Comparison of ENCODE assay signal across 8 cellular contexts in genomic region chr2:231960810-231961348, GRCh38. TPM values are rescaled to one million over a fixed set of nuclear protein-coding genes. Genes with fewer than 3 reads are reported as not detected.
DNase-seq lines count a peak whose midpoint lies in the region; ATAC-seq and TF ChIP-seq lines count a peak whose summit lies in the region.

No MANE protein-coding gene starts in this region.

- peak overlapping the region; percentile 97 for H3K4me3 ChIP-seq in GM12864 (ENCODE audit: low read depth, low read length)
- H3K4me3 ChIP-seq in Jurkat, Clone E6-1 (ENCODE audit: low read length), result peak overlapping the region; percentile 94
- H3K4me3 ChIP-seq in duodenal mucosa (ENCODE audit: low read depth in 1 of 2, low read length in 2 of 2), result peak overlapping the region; percentile 99 to 100

- H3K9me3 ChIP-seq in duodenal mucosa (ENCODE audit: control insufficient read depth in 1 of 2, low read length in 2 of 2), result no peaks in the 10 kb centered on the region

- no peaks in the 10 kb centered on the region for H3K27me3 ChIP-seq in duodenal mucosa (ENCODE audit: control insufficient read depth in 1 of 2, insufficient read depth in 2 of 2, low read length in 2 of 2)

- H3K27me3 Mint-ChIP-seq in neural crest cell (ENCODE audit: low read depth), result no peaks in the 10 kb centered on the region

- peak overlapping the region; percentile 95 for H3K4me3 Mint-ChIP-seq in neural crest cell

- peaks cover 5 to 11% of the 10 kb centered on the region in 2 donors for H3K4me1 ChIP-seq in duodenal mucosa (ENCODE audit: control insufficient read depth in 1 of 2, insufficient read depth in 2 of 2, low read length in 2 of 2)

- peaks cover 7% of the 10 kb centered on the region for H3K9me3 Mint-ChIP-seq in neural crest cell

- peak overlapping the region; percentile 94 for H3K27ac Mint-ChIP-seq in neural crest cell (ENCODE audit: unreplicated experiment)

- peak overlapping the region; percentile 80 to 86 for H3K9ac ChIP-seq in duodenal mucosa (ENCODE audit: low read depth in 1 of 2, low read length in 2 of 2)

- no peak for ATAC-seq in GM21381 (IDR thresholded peaks at IDR 0.05; ENCODE audit: unreplicated experiment)

- no peak for TF ChIP-seq CTCF in GM12864 (IDR thresholded peaks at IDR 0.05; ENCODE audit: low read depth, low read length, missing control alignments)
- TF ChIP-seq CTCF in neural crest cell (conservative IDR thresholded peaks at IDR 0.05), result no peak

- H3K27ac ChIP-seq in duodenal mucosa (ENCODE audit: low read depth, low read length), result no peak overlapping the region

- no peaks in the 10 kb centered on the region for H3K36me3 ChIP-seq in duodenal mucosa (ENCODE audit: control insufficient read depth in 1 of 2, insufficient read depth in 2 of 2, low read length in 2 of 2)

- H3K4me1 Mint-ChIP-seq in neural crest cell, result peaks cover 41% of the 10 kb centered on the region

- H3K36me3 Mint-ChIP-seq in neural crest cell (ENCODE audit: low read depth), result peaks cover 6% of the 10 kb centered on the region

- DNase-seq in GM12864 (ENCODE audit: low read depth), result no peak
- no peak for DNase-seq in Jurkat, Clone E6-1 (ENCODE audit: low read depth, low spot score)
- DNase-seq in neural crest cell (ENCODE audit: low read depth, low spot score), result no peak
- no peak for DNase-seq in stimulated activated CD4-positive, alpha-beta T cell treated with anti-CD3 and anti-CD28 coated beads, Interleukin-1b, Interleukin-23, amount 100 ng/mL, for 48 hours
- no peak for DNase-seq in GM03348 (ENCODE audit: low spot score)
- DNase-seq in islet precursor cell, result no peak

RNA-seq across cellular contexts. Expression of gene DIS3L2, which starts 0.6 kb away (rescaled TPM):
- polyA plus RNA-seq in Jurkat, Clone E6-1 (2012; ENCODE audit: insufficient read depth, insufficient read length), result 14.4 TPM
- 47.2 and 51.9 TPM in 2 replicates for total RNA-seq in neural crest cell

RNA-seq across cellular contexts. Expression of gene NPPC, which starts 34.7 kb away (rescaled TPM):
- polyA plus RNA-seq in Jurkat, Clone E6-1 (2012; ENCODE audit: insufficient read depth, insufficient read length), result not detected
- total RNA-seq in neural crest cell, result 12.7 and 16.5 TPM in 2 replicates
